In genomic region chr5:180169246-180170110, GRCh38 we compare ENCODE assay signal across 1 cellular context.
TF ChIP-seq lines count a peak whose summit lies in the region.

No MANE protein-coding gene starts in this region.

TF ChIP-seq in GM23338, 12 proteins besides CTCF, POLR2A, EP300 and RAD21 (continued from another document):
- no peak for TF ChIP-seq ZNF462 (CRISPR knock-in tag; IDR thresholded peaks at IDR 0.05)
